In genomic region chr13:21033224-21033855, GRCh38 we compare ENCODE assay signal across 9 cellular contexts. TPM values are rescaled to one million over a fixed set of nuclear protein-coding genes. Genes with fewer than 3 reads are reported as not detected.
A peak's percentile ranks its signal among the peaks of the same experiment; 100 is the strongest.
DNase-seq lines count a peak whose midpoint lies in the region; ATAC-seq and TF ChIP-seq lines count a peak whose summit lies in the region.
"Had no signal": no experiment of that assay in that cellular context is flagged by ENCODE, and none has a peak within 500 bp of the region (broad histone marks: within the 10 kb centered on the region; RNA-seq: fewer than 3 reads in every experiment).

No MANE protein-coding gene starts in this region.

- no peaks in the 10 kb centered on the region for H3K9me3 Mint-ChIP-seq in osteocyte (ENCODE audit: unreplicated experiment)

- H3K9ac ChIP-seq in SK-N-SH, result no peak overlapping the region

- DNase-seq in AG20443 (ENCODE audit: low spot score) (peak; percentile 51), SK-N-SH (no peak), fibroblast of the aortic adventitia (ENCODE audit: low read depth) (peak; percentile 58), osteocyte (ENCODE audit: extremely low spot score, unreplicated experiment) (no peak), NOMO-1 (lab: John Stamatoyannopoulos, UW; ENCODE audit: unreplicated experiment in 2 of 2) (no peak), AG08396 (ENCODE audit: low spot score) (no peak)

- no peaks in the 10 kb centered on the region for H3K9me3 ChIP-seq in SK-N-SH

- no peaks in the 10 kb centered on the region for H3K9me2 ChIP-seq in SK-N-SH

- H3K27ac Mint-ChIP-seq in osteocyte (ENCODE audit: unreplicated experiment), result peak overlapping the region; percentile 89
- H3K27ac Mint-ChIP-seq: memory B cell had no signal

- H2AFZ ChIP-seq in SK-N-SH (ENCODE audit: low read depth), result no peak overlapping the region

- no peak for TF ChIP-seq RAD21 in SK-N-SH (IDR thresholded peaks at IDR 0.05; ENCODE audit: low read length)

- 64% methylated on average over 8 of the region's 8 CpGs for WGBS in SK-N-SH (ENCODE audit: low lambda C conversion rate)

- peaks cover 0 to 13% of the 10 kb centered on the region in 2 experiments for H3K36me3 ChIP-seq in SK-N-SH (replicated peaks in 1 of 2; ENCODE audit: control insufficient read depth in 1 of 2, insufficient read depth in 2 of 2, low read length in 1 of 2)

- H3K27me3 Mint-ChIP-seq in osteocyte (ENCODE audit: unreplicated experiment), result no peaks in the 10 kb centered on the region

- no peaks in the 10 kb centered on the region for H3K27me3 ChIP-seq in SK-N-SH (ENCODE audit: insufficient read depth)

- H3K4me3 Mint-ChIP-seq in osteocyte (ENCODE audit: unreplicated experiment), result peak overlapping the region; percentile 14
- H3K4me3 Mint-ChIP-seq: memory B cell had no signal

- peaks cover 52% of the 10 kb centered on the region for H3K4me1 Mint-ChIP-seq in osteocyte (ENCODE audit: unreplicated experiment)
- H3K4me1 Mint-ChIP-seq: memory B cell had no signal

- no peak for TF ChIP-seq EP300 in SK-N-SH (IDR thresholded peaks at IDR 0.05; ENCODE audit: borderline replicate concordance in 1 of 2, low read depth in 1 of 2, low read length in 1 of 2)

- peaks cover 6% of the 10 kb centered on the region for H3F3A ChIP-seq in SK-N-SH (replicated peaks; ENCODE audit: insufficient read depth)

- CTCF ChIA-PET in SK-N-SH (lab: Yijun Ruan, JAX), result no interaction called here

- peaks cover 100% of the 10 kb centered on the region for H3K79me2 ChIP-seq in SK-N-SH (ENCODE audit: insufficient read depth)

- ATAC-seq in GM21528 (IDR thresholded peaks at IDR 0.05; ENCODE audit: low FRiP score, unreplicated experiment), result no peak
- ATAC-seq in GM18867 (IDR thresholded peaks at IDR 0.05; ENCODE audit: unreplicated experiment), result no peak

- H3K27ac ChIP-seq in SK-N-SH (ENCODE audit: low read depth in 2 of 2, low read length in 1 of 2), result peak overlapping the region in 1 of 2 experiments; percentile 64; a peak in 2 of 4 replicates

- peaks cover 0 to 29% of the 10 kb centered on the region in 2 experiments; a peak in 3 of 4 replicates for H3K4me1 ChIP-seq in SK-N-SH (ENCODE audit: control insufficient read depth in 1 of 2, insufficient read depth in 2 of 2, low read depth in 1 of 2, low read length in 1 of 2)

- peak overlapping the region; percentile 59 for H3K4me2 ChIP-seq in SK-N-SH

- H3K4me3 ChIP-seq in SK-N-SH (ENCODE audit: low read depth in 2 of 2, low read length in 1 of 2) (peak overlapping the region in 1 of 2 experiments; percentile 9; a peak in 1 of 4 replicates), fibroblast of the aortic adventitia (ENCODE audit: low read depth, low read length) (peak overlapping the region; percentile 10)

- TF ChIP-seq CTCF in SK-N-SH (IDR thresholded peaks at IDR 0.05) (no peak), fibroblast of the aortic adventitia (IDR thresholded peaks at IDR 0.05; ENCODE audit: insufficient read depth, low read length) (no peak), osteocyte (IDR thresholded peaks at IDR 0.05) (no peak)

- peaks cover 9% of the 10 kb centered on the region for H3K36me3 Mint-ChIP-seq in osteocyte (ENCODE audit: unreplicated experiment)
- H3K36me3 Mint-ChIP-seq: memory B cell had no signal

- peaks cover 67% of the 10 kb centered on the region for H4K20me1 ChIP-seq in SK-N-SH (ENCODE audit: insufficient read depth)

- POLR2A ChIA-PET in SK-N-SH (lab: Yijun Ruan, JAX), result no interaction called here

TF ChIP-seq in SK-N-SH, 30 proteins besides CTCF, POLR2A, EP300 and RAD21:
- no peak for TF ChIP-seq CHD2 (IDR thresholded peaks at IDR 0.05; ENCODE audit: low read length, partially characterized antibody)
- no peak for TF ChIP-seq FOXJ3 (CRISPR knock-in tag; IDR thresholded peaks at IDR 0.05)
- no peak for TF ChIP-seq RFX5 (IDR thresholded peaks at IDR 0.05; ENCODE audit: low read length)
- TF ChIP-seq GATA2 (CRISPR knock-in tag; IDR thresholded peaks at IDR 0.05), result no peak
- TF ChIP-seq JUND (IDR thresholded peaks at IDR 0.05), result no peak
- TF ChIP-seq SMC3 (IDR thresholded peaks at IDR 0.05; ENCODE audit: low read depth, low read length), result no peak
- no peak for TF ChIP-seq PBX3 (IDR thresholded peaks at IDR 0.05)
- TF ChIP-seq SIN3A (IDR thresholded peaks at IDR 0.05; ENCODE audit: borderline replicate concordance, low read depth, low read length), result no peak
- no peak for TF ChIP-seq ELF1 (IDR thresholded peaks at IDR 0.05)
- TF ChIP-seq FOSL2 (IDR thresholded peaks at IDR 0.05; ENCODE audit: borderline replicate concordance, low read depth), result no peak
- no peak for TF ChIP-seq ZBTB33 (IDR thresholded peaks at IDR 0.05; ENCODE audit: borderline replicate concordance, low read depth)
- no peak for TF ChIP-seq NRF1 (IDR thresholded peaks at IDR 0.05; ENCODE audit: low read depth, low read length)
- no peak for TF ChIP-seq MEF2A (IDR thresholded peaks at IDR 0.05; ENCODE audit: borderline replicate concordance, low read depth)
- no peak for TF ChIP-seq IRF3 (IDR thresholded peaks at IDR 0.05; ENCODE audit: low read depth, low read length)
- TF ChIP-seq MAX (IDR thresholded peaks at IDR 0.05; ENCODE audit: low read depth), result no peak
- TF ChIP-seq YY1 (IDR thresholded peaks at IDR 0.05; ENCODE audit: low read depth), result no peak

RNA-seq across cellular contexts. Expression of gene LATS2, which starts 28.0 kb away (rescaled TPM):
- polyA plus RNA-seq in SK-N-SH (2012; rRNA removed), result 19.6 and 19.7 TPM in 2 replicates
- 23.5 and 24.6 TPM in 2 replicates for polyA plus RNA-seq in SK-N-SH (2012; cell fraction: cytosol; rRNA removed)
- polyA plus RNA-seq in SK-N-SH (2012; cell fraction: nucleus; rRNA removed), result 39.0 and 45.8 TPM in 2 replicates
- total RNA-seq in fibroblast of the aortic adventitia (ENCODE audit: low replicate concordance), result 19.3 and 24.5 TPM in 2 replicates
- total RNA-seq in osteocyte, result 48.9 and 58.3 TPM in 2 replicates

Comparison
In these comparisons a context has a peak if more than half of its experiments do, and no peak if none do; other contexts are left out.
1. DNase-seq: peak in AG20443 (single experiment) and fibroblast of the aortic adventitia (single experiment); none in SK-N-SH (single experiment), osteocyte (single experiment), NOMO-1 (0 of 2) and AG08396 (single experiment).